In the genomic region with DNA sequence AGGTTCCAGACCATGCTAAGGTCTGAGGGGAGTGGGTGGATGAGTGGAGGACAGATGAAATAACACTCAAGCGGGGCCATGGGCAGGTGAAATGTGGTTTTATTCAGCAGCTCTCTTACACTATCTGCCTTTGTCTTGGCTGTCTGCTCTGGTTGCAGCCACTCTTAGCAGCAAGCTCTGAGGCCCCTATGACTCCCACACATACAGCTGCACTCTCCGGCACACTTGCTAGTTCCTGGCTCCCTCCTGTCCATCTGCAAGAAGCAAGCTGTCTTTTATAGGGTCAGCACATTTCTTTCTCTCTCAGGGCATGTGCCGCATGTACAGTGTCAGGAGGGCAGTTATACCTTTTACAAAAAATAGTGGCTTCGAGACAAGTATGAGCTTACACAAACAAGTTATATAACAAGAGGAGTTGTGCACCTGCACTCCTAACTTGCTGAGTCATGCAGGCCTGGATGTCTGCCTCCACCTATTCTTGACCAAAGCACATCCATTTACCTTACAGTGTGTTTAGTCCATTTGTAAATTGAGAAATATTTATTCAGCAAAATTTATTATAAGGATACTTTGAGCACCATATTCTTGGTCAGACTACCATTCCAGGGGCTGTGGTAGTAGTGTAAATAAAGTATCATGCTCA, we compare ENCODE assay signal across 1 cellular context.
TF ChIP-seq lines count a peak whose summit lies in the region.

No MANE protein-coding gene starts in this region.

TF ChIP-seq in GM23338, 12 proteins besides CTCF, POLR2A, EP300 and RAD21 (continued from another document):
- TF ChIP-seq ZNF462 (CRISPR knock-in tag; IDR thresholded peaks at IDR 0.05), result no peak
- TF ChIP-seq EZH2phosphoT487 (IDR thresholded peaks at IDR 0.05; ENCODE audit: unreplicated experiment), result no peak
- no peak for TF ChIP-seq ZNF114 (CRISPR knock-in tag; IDR thresholded peaks at IDR 0.05)
- TF ChIP-seq JUNB (IDR thresholded peaks at IDR 0.05; ENCODE audit: unreplicated experiment), result no peak
- no peak for TF ChIP-seq ZNF331 (CRISPR knock-in tag; IDR thresholded peaks at IDR 0.05; ENCODE audit: low read depth)
- TF ChIP-seq STAT1 (IDR thresholded peaks at IDR 0.05; ENCODE audit: unreplicated experiment), result no peak
- TF ChIP-seq, protein P1, sequence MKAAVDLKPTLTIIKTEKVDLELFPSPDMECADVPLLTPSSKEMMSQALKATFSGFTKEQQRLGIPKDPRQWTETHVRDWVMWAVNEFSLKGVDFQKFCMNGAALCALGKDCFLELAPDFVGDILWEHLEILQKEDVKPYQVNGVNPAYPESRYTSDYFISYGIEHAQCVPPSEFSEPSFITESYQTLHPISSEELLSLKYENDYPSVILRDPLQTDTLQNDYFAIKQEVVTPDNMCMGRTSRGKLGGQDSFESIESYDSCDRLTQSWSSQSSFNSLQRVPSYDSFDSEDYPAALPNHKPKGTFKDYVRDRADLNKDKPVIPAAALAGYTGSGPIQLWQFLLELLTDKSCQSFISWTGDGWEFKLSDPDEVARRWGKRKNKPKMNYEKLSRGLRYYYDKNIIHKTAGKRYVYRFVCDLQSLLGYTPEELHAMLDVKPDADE (IDR thresholded peaks at IDR 0.05), result no peak
